ENCODE assay signal across 1 cellular context in the genomic region with DNA sequence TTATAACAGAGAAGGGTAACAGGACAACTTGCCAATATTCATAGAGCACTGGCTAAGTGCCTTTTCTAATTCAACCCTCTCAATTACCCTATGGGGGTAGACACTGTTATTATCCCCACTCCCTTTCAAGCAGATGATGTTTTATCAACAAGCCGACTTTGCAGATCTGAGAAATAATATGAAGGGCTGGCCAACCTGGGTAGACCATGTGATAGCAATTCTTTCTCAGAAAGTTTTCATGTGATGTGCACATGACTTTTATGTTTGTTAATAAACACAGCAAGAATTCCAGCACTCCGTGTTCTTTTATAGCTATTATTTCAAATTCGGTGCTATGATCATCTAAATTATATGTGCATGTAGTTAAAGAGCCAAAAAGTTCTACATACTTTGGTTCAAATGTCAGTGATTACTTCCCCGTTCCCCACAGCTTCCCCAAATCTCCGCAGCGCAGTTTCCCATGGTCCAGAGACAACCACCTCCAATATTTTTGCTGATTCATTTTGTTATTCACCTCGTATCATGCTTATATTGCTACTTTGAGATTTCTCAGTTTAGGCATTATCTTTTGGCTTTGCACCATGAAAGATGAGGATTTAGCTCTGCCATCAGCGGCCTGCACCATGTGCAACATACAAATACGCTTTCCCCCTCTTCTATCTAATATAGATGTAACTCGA.
TF ChIP-seq lines count a peak whose summit lies in the region.

No MANE protein-coding gene starts in this region.

TF ChIP-seq in HepG2, 621 proteins besides CTCF, POLR2A, EP300 and RAD21:
- TF ChIP-seq MAZ (IDR thresholded peaks at IDR 0.05; ENCODE audit: borderline replicate concordance, low read depth, low read length) (no peak), MAZ (CRISPR knock-in tag; IDR thresholded peaks at IDR 0.05; ENCODE audit: low read depth) (no peak), ZNF234 (CRISPR knock-in tag; conservative IDR thresholded peaks at IDR 0.05) (no peak), ZNF496 (CRISPR knock-in tag; IDR thresholded peaks at IDR 0.05; ENCODE audit: insufficient replicate concordance) (no peak), ZNF292 (CRISPR knock-in tag; IDR thresholded peaks at IDR 0.05; ENCODE audit: borderline replicate concordance, low read depth) (no peak), SAFB2 (CRISPR knock-in tag; IDR thresholded peaks at IDR 0.05; ENCODE audit: borderline replicate concordance, low read depth) (no peak), FOXA1 (IDR thresholded peaks at IDR 0.05) (no peak), FOXA1 (CRISPR knock-in tag; IDR thresholded peaks at IDR 0.05) (no peak), RBFOX2 (IDR thresholded peaks at IDR 0.05; ENCODE audit: low read depth, low read length) (no peak), ZNF7 (CRISPR knock-in tag; IDR thresholded peaks at IDR 0.05) (no peak), JUND (CRISPR knock-in tag; IDR thresholded peaks at IDR 0.05) (no peak), CREB1 (IDR thresholded peaks at IDR 0.05) (no peak), CREB1 (CRISPR knock-in tag; IDR thresholded peaks at IDR 0.05) (no peak)
- TF ChIP-seq, protein P1, sequence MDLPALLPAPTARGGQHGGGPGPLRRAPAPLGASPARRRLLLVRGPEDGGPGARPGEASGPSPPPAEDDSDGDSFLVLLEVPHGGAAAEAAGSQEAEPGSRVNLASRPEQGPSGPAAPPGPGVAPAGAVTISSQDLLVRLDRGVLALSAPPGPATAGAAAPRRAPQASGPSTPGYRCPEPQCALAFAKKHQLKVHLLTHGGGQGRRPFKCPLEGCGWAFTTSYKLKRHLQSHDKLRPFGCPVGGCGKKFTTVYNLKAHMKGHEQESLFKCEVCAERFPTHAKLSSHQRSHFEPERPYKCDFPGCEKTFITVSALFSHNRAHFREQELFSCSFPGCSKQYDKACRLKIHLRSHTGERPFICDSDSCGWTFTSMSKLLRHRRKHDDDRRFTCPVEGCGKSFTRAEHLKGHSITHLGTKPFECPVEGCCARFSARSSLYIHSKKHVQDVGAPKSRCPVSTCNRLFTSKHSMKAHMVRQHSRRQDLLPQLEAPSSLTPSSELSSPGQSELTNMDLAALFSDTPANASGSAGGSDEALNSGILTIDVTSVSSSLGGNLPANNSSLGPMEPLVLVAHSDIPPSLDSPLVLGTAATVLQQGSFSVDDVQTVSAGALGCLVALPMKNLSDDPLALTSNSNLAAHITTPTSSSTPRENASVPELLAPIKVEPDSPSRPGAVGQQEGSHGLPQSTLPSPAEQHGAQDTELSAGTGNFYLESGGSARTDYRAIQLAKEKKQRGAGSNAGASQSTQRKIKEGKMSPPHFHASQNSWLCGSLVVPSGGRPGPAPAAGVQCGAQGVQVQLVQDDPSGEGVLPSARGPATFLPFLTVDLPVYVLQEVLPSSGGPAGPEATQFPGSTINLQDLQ (CRISPR knock-in tag; IDR thresholded peaks at IDR 0.05), result no peak
- TF ChIP-seq, protein P2, sequence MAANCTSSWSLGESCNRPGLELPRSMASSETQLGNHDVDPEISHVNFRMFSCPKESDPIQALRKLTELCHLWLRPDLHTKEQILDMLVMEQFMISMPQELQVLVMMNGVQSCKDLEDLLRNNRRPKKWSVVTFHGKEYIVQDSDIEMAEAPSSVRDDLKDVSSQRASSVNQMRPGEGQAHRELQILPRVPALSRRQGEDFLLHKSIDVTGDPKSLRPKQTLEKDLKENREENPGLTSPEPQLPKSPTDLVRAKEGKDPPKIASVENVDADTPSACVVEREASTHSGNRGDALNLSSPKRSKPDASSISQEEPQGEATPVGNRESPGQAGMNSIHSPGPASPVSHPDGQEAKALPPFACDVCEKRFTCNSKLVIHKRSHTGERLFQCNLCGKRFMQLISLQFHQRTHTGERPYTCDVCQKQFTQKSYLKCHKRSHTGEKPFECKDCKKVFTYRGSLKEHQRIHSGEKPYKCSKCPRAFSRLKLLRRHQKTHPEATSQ (CRISPR knock-in tag; IDR thresholded peaks at IDR 0.05; ENCODE audit: borderline replicate concordance), result no peak
